Comparison of ENCODE assay signal across 8 cellular contexts in the genomic region with DNA sequence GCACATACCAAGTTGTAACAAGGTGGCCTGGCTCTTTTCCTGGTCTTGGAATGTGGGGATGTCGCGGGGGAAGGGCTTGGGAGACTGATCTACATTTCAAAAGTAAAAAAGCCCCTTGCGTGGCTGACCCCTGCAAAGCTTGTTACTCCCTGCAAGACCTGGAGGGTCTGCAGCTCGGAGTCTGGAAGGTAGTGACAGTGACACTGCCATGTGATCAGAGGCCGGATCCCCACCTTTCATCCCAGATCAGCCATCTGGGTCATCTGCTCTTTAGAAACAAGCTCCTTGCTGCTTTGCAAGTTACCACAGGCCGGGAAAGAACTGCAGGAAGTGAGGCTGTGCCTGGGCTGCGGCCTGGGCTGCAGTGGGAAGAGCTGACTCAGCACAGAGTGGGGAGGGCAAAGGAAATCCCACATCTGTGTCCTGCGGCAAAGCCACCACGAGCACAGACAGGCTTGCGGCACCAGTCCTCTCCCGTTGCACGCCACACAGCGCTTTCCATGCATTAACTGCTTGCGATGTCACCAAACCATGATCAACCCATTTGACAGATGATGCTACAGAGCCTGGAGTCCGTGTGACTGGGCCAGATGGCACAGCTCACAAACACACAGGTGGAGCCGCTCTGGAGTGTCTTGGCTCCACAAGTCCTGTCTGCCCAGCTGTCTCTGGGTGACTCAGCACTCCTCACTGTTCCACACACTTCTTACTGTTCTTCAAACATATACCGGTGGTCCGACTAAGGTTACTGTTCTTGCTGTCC.
DNase-seq lines count a peak whose midpoint lies in the region; ATAC-seq and TF ChIP-seq lines count a peak whose summit lies in the region.

No MANE protein-coding gene starts in this region.

- H2AFZ ChIP-seq in smooth muscle cell (ENCODE audit: low read depth): no peak overlapping the region

- peak overlapping the region; percentile 92 for H3K27ac Mint-ChIP-seq in activated T-helper 1 cell treated with anti-CD3 and anti-CD28 coated beads, Interleukin-12 subunit alpha, Interleukin-12 subunit beta, Interleukin-2, Interleukin-4 antibody, amounts not matched to agents 30 ng/mL and 10 ng/mL and 1 ng/mL, durations not matched to agents 14 hours and 24 hours and 36 hours

- H4K20me1 ChIP-seq in smooth muscle cell (ENCODE audit: low read depth): no peaks in the 10 kb centered on the region

- peak overlapping the region; percentile 58 for H3K4me2 ChIP-seq in smooth muscle cell

- peaks cover 11% of the 10 kb centered on the region for H3K36me3 Mint-ChIP-seq in activated T-helper 1 cell treated with anti-CD3 and anti-CD28 coated beads, Interleukin-12 subunit alpha, Interleukin-12 subunit beta, Interleukin-2, Interleukin-4 antibody, amounts not matched to agents 30 ng/mL and 10 ng/mL and 1 ng/mL, durations not matched to agents 14 hours and 24 hours and 36 hours (ENCODE audit: low read depth)

- WGBS in smooth muscle cell (ENCODE audit: low lambda C conversion rate): 20% methylated on average over 18 of the region's 18 CpGs

- TF ChIP-seq CTCF in smooth muscle cell (IDR thresholded peaks at IDR 0.05; ENCODE audit: borderline replicate concordance, insufficient read depth, poor library complexity, severe bottlenecking): no peak

- no peaks in the 10 kb centered on the region for H3K27me3 ChIP-seq in smooth muscle cell (ENCODE audit: low read depth)

- peak overlapping the region; percentile 94 for H3K27ac ChIP-seq in smooth muscle cell (ENCODE audit: low read depth)

- H3K4me3 Mint-ChIP-seq in activated T-helper 1 cell treated with anti-CD3 and anti-CD28 coated beads, Interleukin-12 subunit alpha, Interleukin-12 subunit beta, Interleukin-2, Interleukin-4 antibody, amounts not matched to agents 30 ng/mL and 10 ng/mL and 1 ng/mL, durations not matched to agents 14 hours and 24 hours and 36 hours: peak overlapping the region; percentile 15

- peaks cover under 1% of the 10 kb centered on the region for H3K9me3 Mint-ChIP-seq in activated T-helper 1 cell treated with anti-CD3 and anti-CD28 coated beads, Interleukin-12 subunit alpha, Interleukin-12 subunit beta, Interleukin-2, Interleukin-4 antibody, amounts not matched to agents 30 ng/mL and 10 ng/mL and 1 ng/mL, durations not matched to agents 14 hours and 24 hours and 36 hours

- H3K4me3 ChIP-seq in smooth muscle cell: no peak overlapping the region

- no peaks in the 10 kb centered on the region for H3K9me3 ChIP-seq in smooth muscle cell (replicated peaks; ENCODE audit: low read depth)

- peaks cover 31% of the 10 kb centered on the region for H3K79me2 ChIP-seq in smooth muscle cell (ENCODE audit: low read depth)

- H3K36me3 ChIP-seq in smooth muscle cell (ENCODE audit: low read depth): no peaks in the 10 kb centered on the region

- intact Hi-C loops in activated T-helper 1 cell treated with anti-CD3 and anti-CD28 coated beads, Interleukin-12 subunit alpha, Interleukin-12 subunit beta, Interleukin-2, Interleukin-4 antibody, amounts not matched to agents 30 ng/mL and 10 ng/mL and 1 ng/mL, durations not matched to agents 14 hours and 24 hours and 36 hours (cut with micrococcal nuclease): loop anchor here (1.0 to 10.0 kb wide), 8 partner anchors 9 to 595 kb away; a partner anchor contains a TSS
- intact Hi-C loops in Right ventricle myocardium inferior (cut with DNase I): loop anchor here (5.0 kb wide), 1 partner anchor 80 kb away; no protein-coding TSS in a partner anchor

- peaks cover 58% of the 10 kb centered on the region for H3K4me1 Mint-ChIP-seq in activated T-helper 1 cell treated with anti-CD3 and anti-CD28 coated beads, Interleukin-12 subunit alpha, Interleukin-12 subunit beta, Interleukin-2, Interleukin-4 antibody, amounts not matched to agents 30 ng/mL and 10 ng/mL and 1 ng/mL, durations not matched to agents 14 hours and 24 hours and 36 hours (ENCODE audit: low read depth)

- H3K27me3 Mint-ChIP-seq in activated T-helper 1 cell treated with anti-CD3 and anti-CD28 coated beads, Interleukin-12 subunit alpha, Interleukin-12 subunit beta, Interleukin-2, Interleukin-4 antibody, amounts not matched to agents 30 ng/mL and 10 ng/mL and 1 ng/mL, durations not matched to agents 14 hours and 24 hours and 36 hours (ENCODE audit: insufficient read depth): peaks cover 8% of the 10 kb centered on the region

- peak; percentile 85 for DNase-seq in EH (ENCODE audit: low read depth)
- peak; percentile 29 for DNase-seq in NCI-H1694 treated with DMSO at 0.1 percent for 48 hours (lab: John Stamatoyannopoulos, UW)
- peak; percentile 83 for DNase-seq in activated T-helper 1 cell treated with anti-CD3 and anti-CD28 coated beads, Interleukin-12 subunit alpha, Interleukin-12 subunit beta, Interleukin-2, Interleukin-4 antibody, amounts not matched to agents 30 ng/mL and 10 ng/mL and 1 ng/mL, durations not matched to agents 14 hours and 24 hours and 36 hours (ENCODE audit: low spot score)
- peak; percentile 80 for DNase-seq in Right ventricle myocardium inferior (ENCODE audit: missing footprints)
- peak; percentile 33 for DNase-seq in smooth muscle cell (lab: John Stamatoyannopoulos, UW; ENCODE audit: unreplicated experiment)
- no peak for DNase-seq in NCI-H146 treated with DMSO at 0.1 percent for 48 hours (lab: John Stamatoyannopoulos, UW; ENCODE audit: unreplicated experiment)
- DNase-seq in midbrain (lab: John Stamatoyannopoulos, UW): no peak

- peak overlapping the region; percentile 72 for H3K9ac ChIP-seq in smooth muscle cell (ENCODE audit: low read depth)

- peak; percentile 38 for ATAC-seq in Right ventricle myocardium inferior
- ATAC-seq in GM19324 (IDR thresholded peaks at IDR 0.05; ENCODE audit: low FRiP score, unreplicated experiment): no peak

- peaks cover 37% of the 10 kb centered on the region for H3F3A ChIP-seq in smooth muscle cell (ENCODE audit: low read depth)

- peaks cover 26% of the 10 kb centered on the region for H3K4me1 ChIP-seq in smooth muscle cell (ENCODE audit: low read depth)

Comparison
In these comparisons a context has a peak if more than half of its experiments do, and no peak if none do; other contexts are left out.
1. DNase-seq: peak in EH (single experiment), NCI-H1694 treated with DMSO at 0.1 percent for 48 hours (single experiment), activated T-helper 1 cell treated with anti-CD3 and anti-CD28 coated beads, Interleukin-12 subunit alpha, Interleukin-12 subunit beta, Interleukin-2, Interleukin-4 antibody, amounts not matched to agents 30 ng/mL and 10 ng/mL and 1 ng/mL, durations not matched to agents 14 hours and 24 hours and 36 hours (single experiment), Right ventricle myocardium inferior (single experiment) and smooth muscle cell (single experiment); none in NCI-H146 treated with DMSO at 0.1 percent for 48 hours (single experiment) and midbrain (single experiment).